Comparison of ENCODE assay signal across 8 cellular contexts in the genomic region with DNA sequence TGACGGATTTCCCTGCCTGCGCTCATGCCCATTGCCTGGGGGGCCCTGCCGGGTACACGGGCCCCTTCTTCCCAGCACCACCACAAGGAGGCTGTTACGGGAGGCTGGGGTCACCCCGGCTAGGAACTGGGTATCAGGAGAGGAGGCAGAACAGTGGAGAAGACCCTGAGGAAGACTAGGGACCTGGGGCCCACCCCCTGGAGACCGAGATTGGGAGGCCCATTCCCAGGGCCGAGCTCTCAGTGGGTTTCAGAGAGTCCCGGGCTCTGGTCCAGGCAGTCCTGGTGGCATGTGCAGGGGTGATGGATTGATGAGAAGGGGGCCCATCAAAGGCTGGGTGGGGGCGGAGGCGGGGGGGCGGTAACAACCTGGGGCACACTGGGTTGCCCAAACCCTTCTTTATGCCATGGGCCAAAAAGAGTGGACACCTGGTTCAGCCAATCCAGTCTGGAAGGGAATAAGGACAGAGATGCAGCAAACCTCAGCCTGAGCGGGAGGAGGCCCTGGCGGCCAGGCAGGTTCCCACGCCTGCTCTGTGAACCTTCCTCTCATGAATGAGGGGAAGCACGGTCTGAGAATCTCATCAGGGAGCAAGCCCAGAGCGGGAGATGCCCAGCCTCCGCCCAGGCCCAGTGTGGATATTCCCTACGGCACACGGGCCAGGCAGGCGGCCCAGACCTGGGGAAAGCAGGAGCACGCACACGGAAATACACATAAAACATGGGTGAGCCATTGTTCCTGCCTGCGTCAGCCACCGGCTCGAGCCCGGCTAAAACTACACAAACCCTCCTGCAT. TPM values are rescaled to one million over a fixed set of nuclear protein-coding genes. Genes with fewer than 3 reads are reported as not detected.
A peak's percentile ranks its signal among the peaks of the same experiment; 100 is the strongest.
DNase-seq lines count a peak whose midpoint lies in the region; ATAC-seq, FAIRE-seq and TF ChIP-seq lines count a peak whose summit lies in the region.

No MANE protein-coding gene starts in this region.

- no peak for FAIRE-seq in H1 (lab: Jason Lieb, UNC)

- peaks cover 5% of the 10 kb centered on the region for H3K23me2 ChIP-seq in H1 (ENCODE audit: low read depth, low read length)

- peak overlapping the region in 2 of 4 experiments; percentile 23 to 25; a peak in 3 of 7 replicates for H3K9ac ChIP-seq in H1 (replicated peaks in 1 of 4; ENCODE audit: extremely low read depth in 1 of 4, low read depth in 3 of 4, low read length in 3 of 4)
- peak overlapping the region; percentile 58 for H3K9ac ChIP-seq in neural cell (ENCODE audit: low read length)

- peak overlapping the region; percentile 57 for H4K5ac ChIP-seq in H1 (ENCODE audit: insufficient read length, low read depth, low read length)

- no peaks in the 10 kb centered on the region for H3K79me1 ChIP-seq in H1 (ENCODE audit: low read depth, low read length)

- no peaks in the 10 kb centered on the region for H3K27me3 ChIP-seq in BE2C
- H3K27me3 ChIP-seq in H1 (replicated peaks in 1 of 4; ENCODE audit: control insufficient read depth in 3 of 4, extremely low read depth in 1 of 4, insufficient read depth in 3 of 4, low read length in 3 of 4) = peaks cover 3 to 22% (median 20%) of the 10 kb centered on the region in 4 experiments
- H3K27me3 ChIP-seq in neural cell (ENCODE audit: insufficient read depth, low read depth, low read length) = peaks cover 10% of the 10 kb centered on the region

- no peak overlapping the region for H2AK5ac ChIP-seq in H1 (ENCODE audit: low read depth, low read length)

- TF ChIP-seq POLR2A in H1 (IDR thresholded peaks at IDR 0.05; ENCODE audit: control extremely low read depth in 1 of 2, low read depth in 2 of 2, low read length in 2 of 2) = no peak

- no peak overlapping the region for H3K56ac ChIP-seq in H1 (replicated peaks; ENCODE audit: insufficient read length, low read depth, low read length)

- no peak for TF ChIP-seq EP300 in H1 (IDR thresholded peaks at IDR 0.05; ENCODE audit: borderline replicate concordance in 1 of 2, low read depth in 2 of 2, low read length in 2 of 2)
- TF ChIP-seq EP300 in neural cell (conservative IDR thresholded peaks at IDR 0.05; ENCODE audit: poor library complexity, severe bottlenecking) = no peak

- H2BK20ac ChIP-seq in H1 (ENCODE audit: low read length) = no peak overlapping the region

- no peak overlapping the region for H2BK12ac ChIP-seq in H1 (ENCODE audit: low read depth, low read length)

- H2BK15ac ChIP-seq in H1 (ENCODE audit: low read length) = no peak overlapping the region

- no peaks in the 10 kb centered on the region for H3K9me2 ChIP-seq in neural cell (ENCODE audit: insufficient read depth, low read length)

- H3K4me1 ChIP-seq in BE2C (peaks cover 11% of the 10 kb centered on the region), H1 (replicated peaks in 1 of 4; ENCODE audit: control insufficient read depth in 3 of 4, insufficient read depth in 4 of 4, low read length in 3 of 4) (peaks cover 0 to 7% (median 5%) of the 10 kb centered on the region in 4 experiments; a peak in 4 of 7 replicates)

- no peaks in the 10 kb centered on the region for H3K36me3 ChIP-seq in BE2C
- H3K36me3 ChIP-seq in H1 (ENCODE audit: control insufficient read depth in 2 of 4, insufficient read depth in 4 of 4, low read length in 3 of 4) = no peaks in the 10 kb centered on the region
- H3K36me3 ChIP-seq in neural cell (ENCODE audit: insufficient read depth, low read length) = no peaks in the 10 kb centered on the region

- no peaks in the 10 kb centered on the region for H3F3A ChIP-seq in neural cell (ENCODE audit: insufficient read depth, low read length, poor library complexity, severe bottlenecking)

- H3K4me2 ChIP-seq in H1 (ENCODE audit: insufficient read depth in 1 of 2, low read depth in 2 of 2, low read length in 2 of 2) (peak overlapping the region; percentile 75 to 80; a peak in 3 of 4 replicates), neural cell (ENCODE audit: low read length) (no peak overlapping the region)

- H2BK120ac ChIP-seq in H1 (replicated peaks; ENCODE audit: low read depth, low read length) = no peak overlapping the region

- DNase-seq in BE2C (no peak), LNCaP clone FGC (ENCODE audit: low read depth) (no peak), H1 (ENCODE audit: low read depth in 1 of 2, low spot score in 2 of 2) (peak in 1 of 2 experiments; percentile 49), cerebellar cortex (ENCODE audit: low spot score) (no peak), SKM-1 treated with dmso at 0.1 percent for 144 hours (lab: John Stamatoyannopoulos, UW; ENCODE audit: unreplicated experiment) (no peak)
- no peak for DNase-seq in stimulated activated CD4-positive, alpha-beta T cell treated with anti-CD3 and anti-CD28 coated beads, Interleukin-4, amount 100 ng/mL, for 24 hours

- H3K79me2 ChIP-seq in H1 (ENCODE audit: control insufficient read depth in 1 of 2, insufficient read depth in 2 of 2, low read length in 2 of 2) = no peaks in the 10 kb centered on the region
- H3K79me2 ChIP-seq in neural cell (replicated peaks; ENCODE audit: insufficient read depth, low read length) = no peaks in the 10 kb centered on the region

- H3K27ac ChIP-seq in H1 (ENCODE audit: low read depth, low read length) (no peak overlapping the region; the same call in 1 of the 2 replicates), neural cell (ENCODE audit: low read length) (no peak overlapping the region)

- no peak for ATAC-seq in HG02852 (IDR thresholded peaks at IDR 0.05; ENCODE audit: unreplicated experiment)

- CTCF ChIA-PET in H1 (lab: Charles Lee; ENCODE audit: partially characterized antibody) = interaction anchor here (0.6 to 4.3 kb wide), 14 partner anchors 10 to 824 kb away, joined by 3 to 39 read pairs (median 4); no protein-coding TSS in a partner anchor

- no peak overlapping the region for H3K4ac ChIP-seq in H1 (replicated peaks; ENCODE audit: insufficient read length, low read depth, low read length)

- no peak overlapping the region for H3K23ac ChIP-seq in H1 (ENCODE audit: insufficient read length)

- H4K20me1 ChIP-seq in H1 (replicated peaks in 1 of 2; ENCODE audit: control insufficient read depth in 1 of 2, insufficient read depth in 2 of 2, low read length in 2 of 2) = peaks cover 0 to 1% of the 10 kb centered on the region in 2 experiments
- no peaks in the 10 kb centered on the region for H4K20me1 ChIP-seq in neural cell (ENCODE audit: insufficient read depth)

- H3K9me3 ChIP-seq in BE2C (no peaks in the 10 kb centered on the region), H1 (ENCODE audit: insufficient read depth in 2 of 2, low read depth in 1 of 2, low read length in 1 of 2) (no peaks in the 10 kb centered on the region), neural cell (ENCODE audit: low read length) (no peaks in the 10 kb centered on the region)

- no peak overlapping the region; the same call in 1 of the 2 replicates for H2BK5ac ChIP-seq in H1 (ENCODE audit: low read depth, low read length)

- TF ChIP-seq CTCF in BE2C (IDR thresholded peaks at IDR 0.05; ENCODE audit: low read depth, low read length) (0 out of 2 replicates have a peak, but pooled peaks have one; percentile 2), LNCaP clone FGC (IDR thresholded peaks at IDR 0.05; ENCODE audit: control insufficient read depth, extremely low read depth, insufficient read depth) (no peak), H1 (IDR thresholded peaks at IDR 0.05; ENCODE audit: control extremely low read depth in 1 of 3, insufficient read depth in 1 of 3, low read depth in 1 of 3, low read length in 3 of 3) (no peak), neural cell (IDR thresholded peaks at IDR 0.05; ENCODE audit: poor library complexity, severe bottlenecking) (peak; percentile 5)

- 64% methylated on average over 24 of the region's 27 CpGs; no CpG with 5 or more reads in 1 of the 2 experiments for WGBS in H1 (ENCODE audit: extremely low coverage in 1 of 2, insufficient coverage in 1 of 2, insufficient read length in 1 of 2, insufficient replicate concordance in 2 of 2, low coverage in 1 of 2, low lambda C conversion rate in 2 of 2, missing lambda C conversion rate in 1 of 2), 2 experiments

- H3K18ac ChIP-seq in H1 (ENCODE audit: extremely low read depth, low read length) = peak overlapping the region; percentile 71; the same call in 1 of the 2 replicates

- H2AFZ ChIP-seq in H1 (ENCODE audit: low read length) = peak overlapping the region; percentile 61; the same call in 1 of the 2 replicates
- no peak overlapping the region for H2AFZ ChIP-seq in neural cell (ENCODE audit: low read depth, low read length)

- no peak overlapping the region for H4K91ac ChIP-seq in H1 (replicated peaks; ENCODE audit: insufficient read length, low read length)

- POLR2A ChIA-PET in H1 (lab: Charles Lee; ENCODE audit: partially characterized antibody) = interaction anchor here (0.9 to 3.3 kb wide), 6 partner anchors 10 to 94 kb away, joined by 3 to 11 read pairs (median 3); a partner anchor contains a TSS

- no peak for TF ChIP-seq RAD21 in H1 (IDR thresholded peaks at IDR 0.05 in 1 of 2, conservative IDR thresholded peaks at IDR 0.05 in 1 of 2; ENCODE audit: low read depth in 2 of 2, low read length in 2 of 2)
- no peak for TF ChIP-seq RAD21 in neural cell (conservative IDR thresholded peaks at IDR 0.05)

- H3K14ac ChIP-seq in H1 (ENCODE audit: insufficient read length) = no peak overlapping the region

- H3K4me3 ChIP-seq in BE2C (ENCODE audit: low read depth, low read length) (peak overlapping the region; percentile 59), LNCaP clone FGC (ENCODE audit: low read depth, low read length) (peak overlapping the region; percentile 54), H1 (ENCODE audit: extremely low read depth in 1 of 4, insufficient read depth in 2 of 4, low read depth in 3 of 4, low read length in 4 of 4) (peak overlapping the region; percentile 57 to 77 (median 60)), neural cell (ENCODE audit: low read length) (peak overlapping the region; percentile 75)

- peak overlapping the region; percentile 88; the same call in 1 of the 2 replicates for H4K8ac ChIP-seq in H1 (ENCODE audit: extremely low read depth, insufficient read depth, low read length)

RNA-seq across cellular contexts. Expression of a gene that starts 0.8 kb away (rescaled TPM):
- 20.3 TPM for polyA plus RNA-seq in BE2C (2012; ENCODE audit: insufficient read depth, insufficient read length, low read depth)
- total RNA-seq in H1 (2021; fragmentation: NEBNext Ultra II Directional; extraction: Animal tissue kit (Norgen Biotek cat#: 25700)) = 7.4 and 8.2 TPM in 2 replicates
- polyA plus RNA-seq in H1 (2011; rRNA removed) (8.9 and 9.3 TPM in 2 replicates), neural cell (1.4 and 1.8 TPM in 2 replicates)
- 11.6 TPM for polyA plus RNA-seq in H1 (2011; cell fraction: cytosol; rRNA removed)
- 13.6 TPM for polyA plus RNA-seq in H1 (2011; cell fraction: nucleus; rRNA removed)
- polyA plus RNA-seq in H1 (2012, experiment 1 of 2) = 8.6 to 11.1 TPM (median 10.7 TPM) in 4 replicates
- polyA plus RNA-seq in H1 (2012, experiment 2 of 2) = 4.2 TPM
- polyA plus RNA-seq in H1 (2013, experiment 1 of 2) = 9.8 TPM
- polyA plus RNA-seq in H1 (2013, experiment 2 of 2) = 9.3 TPM
- 14.1 and 18.4 TPM in 2 replicates for polyA minus RNA-seq in H1 (2011; rRNA and poly(A)+ RNA removed)
- 5.3 TPM for polyA minus RNA-seq in H1 (2011; cell fraction: cytosol; rRNA and poly(A)+ RNA removed)
- 6.9 TPM for polyA minus RNA-seq in H1 (2011; cell fraction: nucleus; rRNA and poly(A)+ RNA removed)
- 2.2 and 2.3 TPM in 2 replicates for polyA minus RNA-seq in neural cell

RNA-seq across cellular contexts. Expression of a gene that starts 29.1 kb away (rescaled TPM):
- polyA plus RNA-seq in BE2C (2012; ENCODE audit: insufficient read depth, insufficient read length, low read depth) = 101 TPM
- 8.3 and 10.7 TPM in 2 replicates for total RNA-seq in H1 (2021; fragmentation: NEBNext Ultra II Directional; extraction: Animal tissue kit (Norgen Biotek cat#: 25700))
- polyA plus RNA-seq in H1 (2011; rRNA removed) = 29.1 and 37.7 TPM in 2 replicates
- 21.9 TPM for polyA plus RNA-seq in H1 (2011; cell fraction: cytosol; rRNA removed)
- polyA plus RNA-seq in H1 (2011; cell fraction: nucleus; rRNA removed) = 23.0 TPM
- polyA plus RNA-seq in H1 (2012, experiment 1 of 2) = 7.5 to 15.1 TPM (median 12.4 TPM) in 4 replicates
- polyA plus RNA-seq in H1 (2012, experiment 2 of 2) = 4.6 TPM
- polyA plus RNA-seq in H1 (2013, experiment 1 of 2) = 7.5 TPM
- 7.0 TPM for polyA plus RNA-seq in H1 (2013, experiment 2 of 2)
- polyA minus RNA-seq in H1 (2011; rRNA and poly(A)+ RNA removed) = 6.6 and 9.8 TPM in 2 replicates
- 13.9 TPM for polyA minus RNA-seq in H1 (2011; cell fraction: cytosol; rRNA and poly(A)+ RNA removed)
- polyA minus RNA-seq in H1 (2011; cell fraction: nucleus; rRNA and poly(A)+ RNA removed) = 12.8 TPM
- polyA plus RNA-seq in neural cell = not detected in 2 replicates
- polyA minus RNA-seq in neural cell = not detected in 2 replicates

Comparison
In these comparisons a context has a peak if more than half of its experiments do, and no peak if none do; other contexts are left out.
1. CTCF ChIP-seq: peak in BE2C (single experiment) and neural cell (single experiment); none in LNCaP clone FGC (single experiment) and H1 (0 of 3).
2. Peak in every context shown above with its lines, with median percentiles within 50 percentile points of each other: H3K4me3 ChIP-seq.